Comparison of ENCODE assay signal across 19 cellular contexts in the genomic region with DNA sequence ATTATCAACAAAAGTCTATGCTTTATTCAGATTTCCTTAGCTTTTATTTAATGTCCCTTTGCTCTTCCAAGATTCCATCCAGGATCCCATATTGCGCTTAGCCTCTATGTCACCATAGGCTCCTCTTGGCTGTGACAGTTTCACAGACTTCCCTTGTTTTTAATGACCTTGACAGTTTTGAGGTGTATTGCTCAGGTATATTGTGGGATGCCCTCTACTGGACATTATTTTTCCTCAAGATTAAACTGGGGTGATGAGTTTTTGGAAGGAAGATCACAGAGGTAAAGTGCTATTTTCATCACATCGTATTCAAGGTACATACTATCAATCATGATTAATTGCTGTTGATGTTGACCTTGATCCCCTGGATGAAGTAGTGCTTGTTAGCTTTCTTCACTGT.
DNase-seq lines count a peak whose midpoint lies in the region; ATAC-seq, FAIRE-seq and TF ChIP-seq lines count a peak whose summit lies in the region.
"Had no signal": no experiment of that assay in that cellular context is flagged by ENCODE, and none has a peak within 500 bp of the region (broad histone marks: within the 10 kb centered on the region; RNA-seq: fewer than 3 reads in every experiment).

No MANE protein-coding gene starts in this region.

- intact Hi-C loops in HepG2 (cut with micrococcal nuclease; ENCODE audit: unreplicated experiment), result no loop called here
- intact Hi-C loops in right lobe of liver (cut with DNase I), result no loop called here
- intact Hi-C loops in OCI-LY7 (cut with micrococcal nuclease; ENCODE audit: unreplicated experiment), result no loop called here
- intact Hi-C loops in upper lobe of right lung (cut with DNase I), result no loop called here
- intact Hi-C loops in Caco-2 (cut with micrococcal nuclease; ENCODE audit: unreplicated experiment), result loop anchor here (5.0 kb wide), 1 partner anchor 96 kb away; no protein-coding TSS in a partner anchor

- in situ Hi-C loops in HepG2 (cut with HindIII; ENCODE audit: extremely low pct_ligation_motif_present, low pct_unique_long_range_greater_than_20kb), result no loop called here

- H3K36me3 ChIP-seq in HepG2 (replicated peaks in 1 of 2; ENCODE audit: control insufficient read depth in 1 of 2, insufficient read depth in 2 of 2, low read length in 2 of 2) (no peaks in the 10 kb centered on the region), right lobe of liver (no peaks in the 10 kb centered on the region), OCI-LY7 (ENCODE audit: insufficient read depth, low read length) (no peaks in the 10 kb centered on the region), upper lobe of right lung (no peaks in the 10 kb centered on the region), Caco-2 (ENCODE audit: control insufficient read depth, insufficient read depth, low read length) (no peaks in the 10 kb centered on the region)
- H3K36me3 ChIP-seq: prostate gland, transverse colon had no signal

- TF ChIP-seq EP300 in HepG2 (IDR thresholded peaks at IDR 0.05; ENCODE audit: low read depth in 2 of 2, low read length in 2 of 2) (no peak), HepG2 (CRISPR knock-in tag; IDR thresholded peaks at IDR 0.05; ENCODE audit: borderline replicate concordance) (no peak)

- ATAC-seq in HepG2 (no peak), right lobe of liver (no peak), upper lobe of right lung (no peak)
- ATAC-seq: activated naive CD8-positive, alpha-beta T cell treated with anti-CD3 and anti-CD28 coated beads, Interleukin-2, amount 50 U/mL, for 24 hours; T-cell had no signal

- FAIRE-seq in HepG2 (lab: Jason Lieb, UNC), result peak; percentile 34

- WGBS in HepG2 (ENCODE audit: low lambda C conversion rate), result 48% methylated on average over 2 of the region's 2 CpGs
- 85% methylated on average over 2 of the region's 2 CpGs for WGBS in right lobe of liver (ENCODE audit: insufficient coverage, low coverage, low lambda C conversion rate, missing lambda C conversion rate)

- no peaks in the 10 kb centered on the region for H3K9me3 Mint-ChIP-seq in Caco-2 (ENCODE audit: unreplicated experiment)
- H3K9me3 Mint-ChIP-seq: activated naive CD8-positive, alpha-beta T cell treated with anti-CD3 and anti-CD28 coated beads, Interleukin-2, amount 50 U/mL, for 24 hours; dendritic cell treated with granulocyte-macrophage colony-stimulating factor and Interleukin-4, amounts not matched to agents 40 ng/mL and 50 ng/mL, for 4 days; T-cell had no signal

- no peak overlapping the region for H3K9ac ChIP-seq in HepG2 (ENCODE audit: insufficient read depth, low read depth, low read length)
- H3K9ac ChIP-seq: GM23248 had no signal

- BruUV-seq in HepG2 (replicated peaks; lab: Mats Ljungman, UMichigan) (no TSS peak), OCI-LY7 (replicated peaks; lab: Mats Ljungman, UMichigan) (no TSS peak), Caco-2 (replicated peaks; lab: Mats Ljungman, UMichigan) (no TSS peak)

- no peaks in the 10 kb centered on the region for H3K36me3 Mint-ChIP-seq in Caco-2 (ENCODE audit: insufficient read depth, unreplicated experiment)
- H3K36me3 Mint-ChIP-seq: T-cell had no signal

- H3K4me3 ChIP-seq in HepG2 (replicated peaks in 1 of 3; ENCODE audit: insufficient read depth in 1 of 3, low read depth in 2 of 3, low read length in 3 of 3) (no peak overlapping the region), right lobe of liver (no peak overlapping the region), OCI-LY7 (ENCODE audit: low read depth, low read length, poor library complexity, severe bottlenecking) (no peak overlapping the region), epithelial cell of esophagus (ENCODE audit: low read length) (no peak overlapping the region), upper lobe of right lung (no peak overlapping the region), Caco-2 (ENCODE audit: low read depth, low read length) (no peak overlapping the region)
- H3K4me3 ChIP-seq: GM23248, prostate gland, transverse colon had no signal

- TF ChIP-seq POLR2A in HepG2 (IDR thresholded peaks at IDR 0.05; ENCODE audit: insufficient read depth in 1 of 2, low read depth in 2 of 2, low read length in 2 of 2) (no peak), right lobe of liver (IDR thresholded peaks at IDR 0.05) (no peak)

- H3K27ac ChIP-seq in HepG2 (ENCODE audit: extremely low read length, insufficient read depth, low read length), result no peak overlapping the region
- no peak overlapping the region for H3K27ac ChIP-seq in right lobe of liver
- H3K27ac ChIP-seq in OCI-LY7 (ENCODE audit: low read depth, low read length, poor library complexity, severe bottlenecking), result no peak overlapping the region
- H3K27ac ChIP-seq in upper lobe of right lung, result no peak overlapping the region
- H3K27ac ChIP-seq: GM23248, prostate gland, transverse colon had no signal

- H2AFZ ChIP-seq in HepG2 (ENCODE audit: low read length) (no peak overlapping the region), OCI-LY7 (ENCODE audit: low read length) (no peak overlapping the region)
- H2AFZ ChIP-seq: GM23248 had no signal

- H3K4me1 ChIP-seq in HepG2 (ENCODE audit: insufficient read depth, low read length) (no peaks in the 10 kb centered on the region), right lobe of liver (no peaks in the 10 kb centered on the region), OCI-LY7 (ENCODE audit: insufficient read depth, low read length, poor library complexity, severe bottlenecking) (no peaks in the 10 kb centered on the region), upper lobe of right lung (no peaks in the 10 kb centered on the region), Caco-2 (no peaks in the 10 kb centered on the region)
- H3K4me1 ChIP-seq: prostate gland, transverse colon had no signal

- H3K4me3 Mint-ChIP-seq in Caco-2 (ENCODE audit: unreplicated experiment), result no peak overlapping the region
- H3K4me3 Mint-ChIP-seq: activated naive CD8-positive, alpha-beta T cell treated with anti-CD3 and anti-CD28 coated beads, Interleukin-2, amount 50 U/mL, for 24 hours; dendritic cell treated with granulocyte-macrophage colony-stimulating factor and Interleukin-4, amounts not matched to agents 40 ng/mL and 50 ng/mL, for 4 days; T-cell had no signal

- H3K4me2 ChIP-seq in HepG2 (ENCODE audit: low read depth, low read length) (no peak overlapping the region), OCI-LY7 (ENCODE audit: low read length) (no peak overlapping the region)

- H3K79me2 ChIP-seq in HepG2 (ENCODE audit: insufficient read depth, low read length), result no peaks in the 10 kb centered on the region
- no peaks in the 10 kb centered on the region for H3K79me2 ChIP-seq in OCI-LY7 (ENCODE audit: insufficient read depth, low read depth, low read length)

- H4K20me1 ChIP-seq in HepG2 (ENCODE audit: insufficient read depth, low read length) (no peaks in the 10 kb centered on the region), OCI-LY7 (ENCODE audit: insufficient read depth, low read length) (no peaks in the 10 kb centered on the region)

- CTCF ChIA-PET in HepG2 (lab: Yijun Ruan, JAX; ENCODE audit: low intra/inter-chr PET ratio, low total read pairs), result no interaction called here
- CTCF ChIA-PET in OCI-LY7 (lab: Charles Lee; ENCODE audit: unreplicated experiment), result no interaction called here
- CTCF ChIA-PET in Caco-2 (lab: Charles Lee), result no interaction called here

- TF ChIP-seq CTCF in HepG2 (CRISPR knock-in tag; IDR thresholded peaks at IDR 0.05), result no peak; the same call in 1 of the 2 replicates
- TF ChIP-seq CTCF in right lobe of liver (IDR thresholded peaks at IDR 0.05), result peak in 2 of 4 donors; percentile 11 to 15
- peak; percentile 73 for TF ChIP-seq CTCF in OCI-LY7 (conservative IDR thresholded peaks at IDR 0.05; ENCODE audit: low read length)
- peak; percentile 34 for TF ChIP-seq CTCF in epithelial cell of esophagus (IDR thresholded peaks at IDR 0.05; ENCODE audit: insufficient read depth, low read depth, low read length, missing control alignments)
- peak; percentile 20 for TF ChIP-seq CTCF in upper lobe of right lung (IDR thresholded peaks at IDR 0.05)
- TF ChIP-seq CTCF in Caco-2 (IDR thresholded peaks at IDR 0.05; ENCODE audit: insufficient read depth in 1 of 2, low read depth in 1 of 2, low read length in 1 of 2, severe bottlenecking in 1 of 2, unreplicated experiment in 1 of 2), result peak in 1 of 2 experiments; percentile 25

- peaks cover 4 to 28% of the 10 kb centered on the region in 2 experiments; a peak in 3 of 5 replicates for H3K27me3 ChIP-seq in HepG2 (ENCODE audit: control insufficient read depth in 1 of 2, insufficient read depth in 2 of 2, low read length in 2 of 2)
- H3K27me3 ChIP-seq in right lobe of liver, result no peaks in the 10 kb centered on the region
- no peaks in the 10 kb centered on the region for H3K27me3 ChIP-seq in upper lobe of right lung
- no peaks in the 10 kb centered on the region for H3K27me3 ChIP-seq in Caco-2 (replicated peaks; ENCODE audit: control insufficient read depth, insufficient read depth, low read length)
- H3K27me3 ChIP-seq: transverse colon had no signal

- no peak for TF ChIP-seq RAD21 in HepG2 (CRISPR knock-in tag; IDR thresholded peaks at IDR 0.05)

- H3K9me3 ChIP-seq in HepG2 (ENCODE audit: low read length) (no peaks in the 10 kb centered on the region), right lobe of liver (no peaks in the 10 kb centered on the region), OCI-LY7 (ENCODE audit: low read length) (no peaks in the 10 kb centered on the region), upper lobe of right lung (no peaks in the 10 kb centered on the region), Caco-2 (no peaks in the 10 kb centered on the region)
- H3K9me3 ChIP-seq: prostate gland, transverse colon had no signal

- H3K27ac Mint-ChIP-seq in Caco-2 (ENCODE audit: unreplicated experiment), result no peak overlapping the region
- H3K27ac Mint-ChIP-seq: activated naive CD8-positive, alpha-beta T cell treated with anti-CD3 and anti-CD28 coated beads, Interleukin-2, amount 50 U/mL, for 24 hours; dendritic cell treated with granulocyte-macrophage colony-stimulating factor and Interleukin-4, amounts not matched to agents 40 ng/mL and 50 ng/mL, for 4 days; T-cell had no signal

- no peaks in the 10 kb centered on the region for H3K27me3 Mint-ChIP-seq in Caco-2 (ENCODE audit: insufficient read depth, unreplicated experiment)
- H3K27me3 Mint-ChIP-seq: activated naive CD8-positive, alpha-beta T cell treated with anti-CD3 and anti-CD28 coated beads, Interleukin-2, amount 50 U/mL, for 24 hours; T-cell had no signal

- H3K4me1 Mint-ChIP-seq in Caco-2 (ENCODE audit: low read depth, unreplicated experiment), result no peaks in the 10 kb centered on the region
- H3K4me1 Mint-ChIP-seq: activated naive CD8-positive, alpha-beta T cell treated with anti-CD3 and anti-CD28 coated beads, Interleukin-2, amount 50 U/mL, for 24 hours; T-cell had no signal

- DNase-seq in HepG2 (ENCODE audit: low spot score), result no peak
- DNase-seq in right lobe of liver, result no peak
- DNase-seq in OCI-LY7 (ENCODE audit: low spot score), result peak; percentile 44
- DNase-seq in epithelial cell of esophagus (ENCODE audit: low read depth), result peak; percentile 38
- no peak for DNase-seq in upper lobe of right lung
- no peak for DNase-seq in Caco-2
- DNase-seq in NCI-H2081 (lab: John Stamatoyannopoulos, UW), result no peak
- DNase-seq in DMS79 (lab: John Stamatoyannopoulos, UW), result no peak
- DNase-seq: activated naive CD8-positive, alpha-beta T cell treated with anti-CD3 and anti-CD28 coated beads, Interleukin-2, amount 50 U/mL, for 24 hours; activated T-cell treated with anti-CD3 and anti-CD28 coated beads, Interleukin-2, amount 50 U/mL, for 1 hour; DMS153; foreskin melanocyte; GM23248; MV-4-11; stimulated activated CD4-positive, alpha-beta T cell treated with anti-CD3 and anti-CD28 coated beads, Interleukin-1b, Interleukin-23, amount 100 ng/mL, for 48 hours; T-cell; transverse colon had no signal

- H3K9me2 ChIP-seq in OCI-LY7 (ENCODE audit: insufficient read depth, low read length), result no peaks in the 10 kb centered on the region

- POLR2A ChIA-PET in HepG2 (lab: Yijun Ruan, JAX) (no interaction called here), OCI-LY7 (lab: Charles Lee) (no interaction called here), Caco-2 (lab: Charles Lee) (no interaction called here)

Comparison
In these comparisons a context has a peak if more than half of its experiments do, and no peak if none do; other contexts are left out.
1. DNase-seq: peak in OCI-LY7 (single experiment) and epithelial cell of esophagus (single experiment); none in HepG2 (single experiment), right lobe of liver (0 of 3), upper lobe of right lung (single experiment), Caco-2 (0 of 2), NCI-H2081 (0 of 2) and DMS79 (single experiment).